Comparison of ENCODE assay signal across 1 cellular context in genomic region chr14:102908766-102909455, GRCh38.
TF ChIP-seq lines count a peak whose summit lies in the region.

No MANE protein-coding gene starts in this region.

TF ChIP-seq in GM23338, 12 proteins besides CTCF, POLR2A, EP300 and RAD21:
- TF ChIP-seq POLR2AphosphoS5 (IDR thresholded peaks at IDR 0.05; ENCODE audit: low read depth) (no peak), CREB1 (CRISPR knock-in tag; IDR thresholded peaks at IDR 0.05; ENCODE audit: low read depth) (no peak), JUNB (IDR thresholded peaks at IDR 0.05; ENCODE audit: unreplicated experiment) (no peak), ZNF331 (CRISPR knock-in tag; IDR thresholded peaks at IDR 0.05; ENCODE audit: low read depth) (no peak), EZH2 (IDR thresholded peaks at IDR 0.05; ENCODE audit: low read depth, unreplicated experiment) (no peak), ZNF114 (CRISPR knock-in tag; IDR thresholded peaks at IDR 0.05) (no peak)
